Comparison of ENCODE assay signal across 17 cellular contexts in the genomic region with DNA sequence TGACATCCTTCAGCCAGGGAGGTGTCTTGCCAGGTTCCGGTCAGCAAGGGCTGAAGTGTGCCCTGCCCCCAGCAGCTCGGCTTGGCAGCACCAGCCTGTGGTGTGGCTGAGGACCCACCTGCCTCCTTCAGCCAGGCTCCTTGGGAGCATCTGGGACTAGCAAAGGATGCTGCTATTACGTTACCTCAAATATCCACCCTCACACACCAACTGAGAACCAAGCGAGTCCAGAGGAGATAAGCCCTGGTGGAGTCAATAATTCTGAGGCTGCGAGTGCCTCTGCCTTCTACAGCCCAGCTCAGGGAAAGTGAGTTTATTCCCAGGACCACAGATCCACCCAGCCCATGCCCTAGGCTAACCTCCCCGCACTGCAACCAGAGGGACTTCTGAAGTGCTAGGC. TPM values are rescaled to one million over a fixed set of nuclear protein-coding genes. Genes with fewer than 3 reads are reported as not detected.
DNase-seq lines count a peak whose midpoint lies in the region; ATAC-seq and TF ChIP-seq lines count a peak whose summit lies in the region.
"Had no signal": no experiment of that assay in that cellular context is flagged by ENCODE, and none has a peak within 500 bp of the region (broad histone marks: within the 10 kb centered on the region; RNA-seq: fewer than 3 reads in every experiment).

No MANE protein-coding gene starts in this region.

- H3K36me3 ChIP-seq in right atrium auricular region (no peaks in the 10 kb centered on the region), left ventricle myocardium inferior (no peaks in the 10 kb centered on the region), lung (ENCODE audit: control insufficient read depth in 2 of 2, insufficient read depth in 2 of 2, low read length in 2 of 2) (no peaks in the 10 kb centered on the region)
- H3K36me3 ChIP-seq: BLaER1 had no signal

- H3K4me3 ChIP-seq in right atrium auricular region = no peak overlapping the region
- H3K4me3 ChIP-seq in left ventricle myocardium inferior = no peak overlapping the region
- H3K4me3 ChIP-seq in lung = no peak overlapping the region
- H3K4me3 ChIP-seq: BLaER1, GM23248 had no signal

- no peak overlapping the region for H3K27ac ChIP-seq in right atrium auricular region
- no peak overlapping the region for H3K27ac ChIP-seq in left ventricle myocardium inferior (replicated peaks)
- H3K27ac ChIP-seq in lung (ENCODE audit: low read depth in 1 of 2, low read length in 1 of 2) = no peak overlapping the region
- H3K27ac ChIP-seq: 22Rv1, BLaER1, C4-2B, GM23248 had no signal

- no peaks in the 10 kb centered on the region for H3K9me3 ChIP-seq in right atrium auricular region
- peaks cover 11% of the 10 kb centered on the region for H3K9me3 ChIP-seq in left ventricle myocardium inferior (replicated peaks)
- peaks cover 0 to 10% of the 10 kb centered on the region in 2 donors for H3K9me3 ChIP-seq in lung (ENCODE audit: control insufficient read depth in 2 of 2, insufficient read depth in 1 of 2, low read length in 1 of 2)
- H3K9me3 ChIP-seq: Caco-2 had no signal

- no peaks in the 10 kb centered on the region for H3K27me3 ChIP-seq in right atrium auricular region
- peaks cover 65% of the 10 kb centered on the region for H3K27me3 ChIP-seq in left ventricle myocardium inferior (ENCODE audit: low read depth)
- H3K27me3 ChIP-seq in lung (ENCODE audit: control insufficient read depth, insufficient read depth) = no peaks in the 10 kb centered on the region
- H3K27me3 ChIP-seq: BLaER1 had no signal

- WGBS in lung, 2 donors = 87 to 90% methylated on average over 6 of the region's 6 CpGs

- DNase-seq in right atrium auricular region (ENCODE audit: low spot score) (peak; percentile 38), left ventricle myocardium inferior (no peak), lung (ENCODE audit: low spot score) (peak; percentile 14), ureter (ENCODE audit: low spot score) (peak; percentile 19), NAMALWA (ENCODE audit: low spot score) (no peak)
- DNase-seq: Caco-2; CD4-positive, CD25-positive, alpha-beta regulatory T cell; CD8-positive, alpha-beta T cell; DMS153; DND-41; GM23248; H7; HCEC 1CT had no signal

- intact Hi-C loops in left ventricle myocardium inferior (cut with micrococcal nuclease) = no loop called here

- TF ChIP-seq CTCF in right atrium auricular region (IDR thresholded peaks at IDR 0.05) (no peak), left ventricle myocardium inferior (IDR thresholded peaks at IDR 0.05; ENCODE audit: borderline replicate concordance) (no peak), lung (IDR thresholded peaks at IDR 0.05; ENCODE audit: control extremely low read depth, extremely low read depth) (no peak)

- H3K4me1 ChIP-seq in right atrium auricular region (no peaks in the 10 kb centered on the region), left ventricle myocardium inferior (no peaks in the 10 kb centered on the region), lung (ENCODE audit: control insufficient read depth in 2 of 2, insufficient read depth in 2 of 2, low read length in 2 of 2) (no peaks in the 10 kb centered on the region)
- H3K4me1 ChIP-seq: Caco-2 had no signal

- ATAC-seq in lung (ENCODE audit: insufficient read depth, low FRiP score) (no peak), GM21825 (IDR thresholded peaks at IDR 0.05; ENCODE audit: unreplicated experiment) (no peak)
- ATAC-seq: CD8-positive, alpha-beta T cell had no signal

RNA-seq across cellular contexts. Expression of gene FSTL4, which starts 57.1 kb away (rescaled TPM):
- total RNA-seq in right atrium auricular region = not detected
- total RNA-seq in left ventricle myocardium inferior = not detected
- 1 to 10 TPM in 1 of 2 donors, under 1 TPM in 1; 0.26 to 1.4 TPM for total RNA-seq in lung
- under 1 TPM; 0.08 to 0.35 TPM for polyA plus RNA-seq in lung
- total RNA-seq in ureter = 59.8 TPM
- total RNA-seq: GM23248 had no signal
- polyA plus RNA-seq: CD4-positive, CD25-positive, alpha-beta regulatory T cell; GM23248 had no signal

Comparison
In these comparisons a context has a peak if more than half of its experiments do, and no peak if none do; other contexts are left out.
1. DNase-seq: peak in right atrium auricular region (single experiment), lung (single experiment) and ureter (single experiment); none in left ventricle myocardium inferior (single experiment) and NAMALWA (single experiment).
2. RNA of gene FSTL4, which starts 57.1 kb away (total RNA-seq): 59.8 TPM in ureter (single experiment); 0.26 to 1.4 TPM in lung, not detected in left ventricle myocardium inferior (single experiment) and not detected in right atrium auricular region; every median in the first group is over 10 times any median in the second.